21 cellular contexts compared by ENCODE assay signal in the genomic region with DNA sequence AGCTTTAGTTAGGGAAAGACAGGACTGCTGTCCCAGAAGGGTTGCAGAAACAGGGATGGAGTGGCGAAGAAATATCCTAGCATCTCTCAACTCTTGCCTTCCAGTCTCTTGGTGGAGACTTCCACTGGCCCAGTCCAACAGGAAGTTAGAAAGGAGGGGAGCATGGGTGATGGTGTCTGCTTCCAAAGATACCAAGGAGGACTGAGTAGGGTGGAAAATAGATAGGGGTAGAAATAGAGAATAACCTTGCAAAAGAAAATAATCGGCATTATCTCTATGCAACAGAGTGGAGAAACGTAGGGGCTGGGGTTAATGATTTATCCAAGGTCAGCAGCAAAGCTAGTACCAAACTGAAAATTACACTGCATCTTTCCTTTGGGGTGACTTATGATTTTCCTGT.
"Had no signal": no experiment of that assay in that cellular context is flagged by ENCODE, and none has a peak within 500 bp of the region (broad histone marks: within the 10 kb centered on the region; RNA-seq: fewer than 3 reads in every experiment).

No MANE protein-coding gene starts in this region.

- H3K9me3 ChIP-seq: prostate gland, right atrium auricular region, stomach, suprapubic skin, tibial nerve had no signal

- H3K4me3 ChIP-seq: coronary artery, heart right ventricle, prostate gland, right atrium auricular region, skin epidermis, stomach, suprapubic skin, tibial nerve had no signal

- H3K36me3 ChIP-seq: heart right ventricle, prostate gland, right atrium auricular region, stomach, suprapubic skin, tibial nerve had no signal

- DNase-seq: activated B cell treated with CpG ODN at 0.5 μM for 24 hours; activated CD4-positive, alpha-beta T cell treated with anti-CD3 and anti-CD28 coated beads for 36 hours; activated CD4-positive, alpha-beta T cell treated with anti-CD3 and anti-CD28 coated beads, Interleukin-2, amount 50 U/mL, for 4 hours; activated effector memory CD4-positive, alpha-beta T cell treated with Interleukin-2 at 50 U/mL for 16 hours; activated naive CD4-positive, alpha-beta T cell treated with anti-CD3 and anti-CD28 coated beads, Interleukin-2, amount 10 ng/mL, durations not matched to agents 7 days and 5 days; activated T-cell treated with anti-CD3 and anti-CD28 coated beads, Interleukin-2, amount 50 U/mL, for 48 hours; amygdala; endodermal cell; heart right ventricle; islet precursor cell; left cardiac atrium; midbrain; natural killer cell; stimulated activated CD4-positive, alpha-beta T cell treated with anti-CD3 and anti-CD28 coated beads, Interleukin-2, amount 100 ng/mL, for 24 hours; stomach had no signal

- H3K4me1 ChIP-seq: heart right ventricle, prostate gland, right atrium auricular region, stomach, suprapubic skin, tibial nerve had no signal

- H3K27me3 ChIP-seq: heart right ventricle, right atrium auricular region, stomach, suprapubic skin, tibial nerve had no signal

- H3K27ac ChIP-seq: coronary artery, heart right ventricle, prostate gland, right atrium auricular region, skin epidermis, stomach, suprapubic skin, tibial nerve had no signal
